In genomic region chr4:931960-932712, GRCh38 we compare ENCODE assay signal across 8 cellular contexts.
DNase-seq lines count a peak whose midpoint lies in the region; ATAC-seq and TF ChIP-seq lines count a peak whose summit lies in the region.

TSS of gene GAK (minus strand) at chr4:932316. CDS start at chr4:932187, 129 bp downstream.
TSS of gene TMEM175 (plus strand) at chr4:932460. CDS start at chr4:947740, 15,280 bp downstream.

- CTCF ChIA-PET in GM10248 (lab: Yijun Ruan, JAX): interaction anchor here (0.7 to 1.3 kb wide), 5 partner anchors 8 to 424 kb away, joined by 3 to 6 read pairs (median 3); no protein-coding TSS in a partner anchor

- TF ChIP-seq CTCF in GM10248 (IDR thresholded peaks at IDR 0.05; ENCODE audit: control extremely low read depth, extremely low read depth, low read depth, missing control alignments): peak; percentile 1

- ATAC-seq in HG02610 (IDR thresholded peaks at IDR 0.05; ENCODE audit: unreplicated experiment) (peak; percentile 83), SK-N-SH treated with all-trans-retinoic acid at 6 μM for 48 hours (peak; percentile 98)

- DNase-seq in GM10248 (ENCODE audit: extremely low spot score): peak; percentile 98
- DNase-seq in NCI-H1092 (lab: John Stamatoyannopoulos, UW): peak; percentile 91
- peak; percentile 90 for DNase-seq in globus pallidus (ENCODE audit: low spot score)
- peak; percentile 37 to 96 (median 90) for DNase-seq in nucleus accumbens (lab: John Stamatoyannopoulos, UW)
- peak; percentile 92 for DNase-seq in superior temporal gyrus (ENCODE audit: extremely low spot score)

- H3K27me3 Mint-ChIP-seq in activated naive CD4-positive, alpha-beta T cell treated with anti-CD3 and anti-CD28 coated beads, Interleukin-2, amount 50 U/mL, for 24 hours: no peaks in the 10 kb centered on the region

- peak within 1 kb of the TSS; percentile 93 for H3K27ac Mint-ChIP-seq in activated naive CD4-positive, alpha-beta T cell treated with anti-CD3 and anti-CD28 coated beads, Interleukin-2, amount 50 U/mL, for 24 hours

- POLR2A ChIA-PET in GM10248 (lab: Yijun Ruan, JAX): interaction anchor here (1.0 kb wide), 1 partner anchor 8 kb away, joined by 7 read pairs; no protein-coding TSS in a partner anchor

- peaks cover 46% of the 10 kb centered on the region for H3K4me1 Mint-ChIP-seq in activated naive CD4-positive, alpha-beta T cell treated with anti-CD3 and anti-CD28 coated beads, Interleukin-2, amount 50 U/mL, for 24 hours

- no peaks in the 10 kb centered on the region for H3K36me3 Mint-ChIP-seq in activated naive CD4-positive, alpha-beta T cell treated with anti-CD3 and anti-CD28 coated beads, Interleukin-2, amount 50 U/mL, for 24 hours

- peak within 1 kb of the TSS; percentile 92 for H3K4me3 Mint-ChIP-seq in activated naive CD4-positive, alpha-beta T cell treated with anti-CD3 and anti-CD28 coated beads, Interleukin-2, amount 50 U/mL, for 24 hours

- no peaks in the 10 kb centered on the region for H3K9me3 Mint-ChIP-seq in activated naive CD4-positive, alpha-beta T cell treated with anti-CD3 and anti-CD28 coated beads, Interleukin-2, amount 50 U/mL, for 24 hours

TF ChIP-seq in SK-N-SH treated with all-trans-retinoic acid at 6 μM for 48 hours, 23 proteins besides CTCF, POLR2A, EP300 and RAD21:
- no peak for TF ChIP-seq ZFP3 (CRISPR knock-in tag; IDR thresholded peaks at IDR 0.05)
- TF ChIP-seq POU6F1 (CRISPR knock-in tag; IDR thresholded peaks at IDR 0.05; ENCODE audit: borderline replicate concordance, low read depth): no peak
- TF ChIP-seq TCF4 (CRISPR knock-in tag; IDR thresholded peaks at IDR 0.05; ENCODE audit: borderline replicate concordance): no peak
- TF ChIP-seq ZFP30 (CRISPR knock-in tag; IDR thresholded peaks at IDR 0.05): no peak
TF ChIP-seq in SK-N-SH treated with all-trans-retinoic acid at 6 μM for 48 hours: peak in this region for 0.

Comparison
In these comparisons a context has a peak if more than half of its experiments do, and no peak if none do; other contexts are left out.
1. Peak in every context shown above with its lines: DNase-seq and ATAC-seq.